30 cellular contexts compared by ENCODE assay signal in the genomic region with DNA sequence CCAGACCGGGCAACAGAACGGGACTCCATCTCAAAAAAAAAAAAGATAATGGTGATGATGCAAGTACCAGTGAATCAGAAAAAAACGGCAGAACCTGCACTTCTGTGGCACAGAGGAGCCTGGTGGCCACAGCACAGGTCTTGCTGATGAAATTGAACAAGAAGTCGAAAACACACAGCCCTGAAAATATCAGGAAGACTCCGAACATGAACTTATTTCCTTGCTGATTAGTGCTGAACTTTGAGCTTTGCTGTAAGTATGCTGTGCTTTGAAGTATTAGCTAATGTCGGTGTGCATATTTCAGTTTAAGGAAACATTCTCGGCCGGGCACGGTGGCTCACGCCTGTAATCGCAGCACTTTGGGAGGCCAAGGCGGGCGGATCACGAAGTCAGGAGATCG. TPM values are rescaled to one million over a fixed set of nuclear protein-coding genes. Genes with fewer than 3 reads are reported as not detected.
"Had no signal": no experiment of that assay in that cellular context is flagged by ENCODE, and none has a peak within 500 bp of the region (broad histone marks: within the 10 kb centered on the region; RNA-seq: fewer than 3 reads in every experiment).

No MANE protein-coding gene starts in this region.

- H3K4me1 ChIP-seq: prostate gland, upper lobe of right lung had no signal

- DNase-seq: activated CD4-positive, alpha-beta memory T cell treated with anti-CD3 and anti-CD28 coated beads, Interleukin-2, amount 10 ng/mL, durations not matched to agents 7 days and 5 days; activated CD4-positive, alpha-beta T cell treated with anti-CD3 and anti-CD28 coated beads for 1 hour; activated CD4-positive, alpha-beta T cell treated with anti-CD3 and anti-CD28 coated beads, Interleukin-2, amount 10 ng/mL, durations not matched to agents 7 days and 5 days; activated CD8-positive, alpha-beta memory T cell treated with anti-CD3 and anti-CD28 coated beads, Interleukin-2, amount 50 U/mL, for 48 hours; activated gamma-delta T cell; activated naive CD4-positive, alpha-beta T cell treated with anti-CD3 and anti-CD28 coated beads, Interleukin-2, amount 10 ng/mL, durations not matched to agents 7 days and 5 days; activated T-cell treated with anti-CD3 and anti-CD28 coated beads, Interleukin-2, amount 50 U/mL, for 24 hours; amniotic stem cell; brain microvascular endothelial cell; head of caudate nucleus; hypothalamus; kidney glomerular epithelial cell; left ventricle myocardium inferior; naive thymus-derived CD4-positive, alpha-beta T cell; pancreas; retina; stimulated activated CD4-positive, alpha-beta T cell treated with anti-CD3 and anti-CD28 coated beads, Interleukin-4, amount 100 ng/mL, for 4 hours; stimulated activated CD8-positive, alpha-beta memory T cell treated with anti-CD3 and anti-CD28 coated beads, Interleukin-4, amount 100 ng/mL, for 48 hours; stimulated activated naive CD8-positive, alpha-beta T cell treated with anti-CD3 and anti-CD28 coated beads, Interleukin-15, amount 100 ng/mL, for 72 hours; T1000; thyroid gland; upper lobe of right lung; WERI-Rb-1 had no signal

- H3K27me3 ChIP-seq: brain microvascular endothelial cell, pancreas, thyroid gland, upper lobe of right lung had no signal

- H3K27ac ChIP-seq: brain microvascular endothelial cell, left ventricle myocardium inferior, pancreas, prostate gland, skin epidermis, thyroid gland, upper lobe of right lung, WERI-Rb-1 had no signal

- H3K36me3 ChIP-seq: brain microvascular endothelial cell, left ventricle myocardium inferior, prostate gland, upper lobe of right lung had no signal

- H3K9me3 ChIP-seq: left ventricle myocardium inferior, pancreas, prostate gland, thyroid gland, upper lobe of right lung had no signal

- ATAC-seq: naive thymus-derived CD4-positive, alpha-beta T cell; sciatic nerve; stimulated activated memory B cell treated with anti-CD40 and anti-IgM and Interleukin-4, amounts not matched to agents 10 μg/mL and 1 μg/mL and 100 μg/mL, for 72 hours; stimulated activated naive CD8-positive, alpha-beta T cell treated with anti-CD3 and anti-CD28 coated beads, Interleukin-15, amount 100 ng/mL, for 72 hours; upper lobe of right lung had no signal

- H3K4me3 ChIP-seq: left ventricle myocardium inferior, pancreas, prostate gland, skin epidermis, thyroid gland, upper lobe of right lung had no signal

RNA-seq across cellular contexts. Expression of gene SMIM5, which starts 56.6 kb away (rescaled TPM):
- total RNA-seq: activated CD4-positive, alpha-beta memory T cell treated with anti-CD3 and anti-CD28 coated beads, Interleukin-2, amount 10 ng/mL, durations not matched to agents 7 days and 5 days; chondrocyte; endothelial cell of umbilical vein; lung microvascular endothelial cell had no signal
